In genomic region chr13:110648848-110649421, GRCh38 we compare ENCODE assay signal across 29 cellular contexts. TPM values are rescaled to one million over a fixed set of nuclear protein-coding genes. Genes with fewer than 3 reads are reported as not detected.
DNase-seq lines count a peak whose midpoint lies in the region; ATAC-seq and TF ChIP-seq lines count a peak whose summit lies in the region.
"Had no signal": no experiment of that assay in that cellular context is flagged by ENCODE, and none has a peak within 500 bp of the region (broad histone marks: within the 10 kb centered on the region; RNA-seq: fewer than 3 reads in every experiment).

No MANE protein-coding gene starts in this region.

- intact Hi-C loops in left lung (cut with DNase I) (no loop called here), sigmoid colon (cut with DNase I) (no loop called here)

- no peak overlapping the region for H3K4me3 ChIP-seq in left lung
- H3K4me3 ChIP-seq in sigmoid colon = no peak overlapping the region
- H3K4me3 ChIP-seq: SJCRH30, skin epidermis had no signal

- TF ChIP-seq CTCF in left lung (IDR thresholded peaks at IDR 0.05) (no peak), sigmoid colon (IDR thresholded peaks at IDR 0.05) (no peak)

- H3K4me1 ChIP-seq in left lung (peaks cover 7 to 13% of the 10 kb centered on the region in 2 donors), sigmoid colon (peaks cover 0 to 15% (median 13%) of the 10 kb centered on the region in 4 donors)
- H3K4me1 ChIP-seq: SJCRH30 had no signal

- no peak overlapping the region for H3K27ac ChIP-seq in left lung
- no peak overlapping the region for H3K27ac ChIP-seq in sigmoid colon
- H3K27ac ChIP-seq: SJCRH30, skin epidermis, VCaP had no signal

- H3K9me3 ChIP-seq in left lung (no peaks in the 10 kb centered on the region), sigmoid colon (no peaks in the 10 kb centered on the region)
- H3K9me3 ChIP-seq: SJCRH30 had no signal

- H3K27me3 ChIP-seq in left lung = no peaks in the 10 kb centered on the region
- H3K27me3 ChIP-seq in sigmoid colon = no peaks in the 10 kb centered on the region
- H3K27me3 ChIP-seq: SJCRH30 had no signal

- TF ChIP-seq POLR2A in sigmoid colon (IDR thresholded peaks at IDR 0.05) = no peak

- H3K36me3 ChIP-seq in left lung (peaks cover 0 to 83% of the 10 kb centered on the region in 2 donors), sigmoid colon (peaks cover 0 to 42% (median 9%) of the 10 kb centered on the region in 4 donors)
- H3K36me3 ChIP-seq: SJCRH30 had no signal

- WGBS in sigmoid colon, 2 donors = 92 to 93% methylated on average over 35 of the region's 35 CpGs

- DNase-seq in activated CD8-positive, alpha-beta memory T cell treated with anti-CD3 and anti-CD28 coated beads, Interleukin-2, amount 50 U/mL, for 48 hours = peak; percentile 48
- DNase-seq in activated CD8-positive, alpha-beta memory T cell treated with anti-CD3 and anti-CD28 coated beads, Interleukin-2, amount 50 U/mL, for 4 hours = no peak
- peak; percentile 6 for DNase-seq in NCI-H82 treated with DMSO at 0.1 percent for 48 hours (lab: John Stamatoyannopoulos, UW; ENCODE audit: unreplicated experiment)
- DNase-seq in left lung = peak; percentile 18 to 70
- DNase-seq in sigmoid colon = peak; percentile 47
- no peak for DNase-seq in NCI-H748 treated with DMSO at 0.1 percent for 48 hours (lab: John Stamatoyannopoulos, UW)
- DNase-seq in AG08396 (ENCODE audit: low spot score) = no peak
- DNase-seq: 8988T; activated CD4-positive, alpha-beta T cell treated with anti-CD3 and anti-CD28 coated beads for 48 hours; activated T-cell treated with anti-CD3 and anti-CD28 coated beads, Interleukin-2, amount 50 U/mL, for 48 hours; Calu3; caudate nucleus; cortex of kidney; DMS79 treated with DMSO at 0.1 percent for 48 hours; effector memory CD4-positive, alpha-beta T cell; GDM1; HFFc6; midbrain; naive thymus-derived CD4-positive, alpha-beta T cell; NCI-H1048; NCI-H187; NCI-H510A treated with DMSO at 0.1 percent for 48 hours; SJCRH30; stimulated activated naive CD4-positive, alpha-beta T cell treated with Interleukin-2 at 50 U/mL for 16 hours; SW 1271; T-helper 9 cell had no signal

- TF ChIP-seq EP300 in sigmoid colon (IDR thresholded peaks at IDR 0.05) = no peak

- ATAC-seq in left lung (no peak), GM18498 (IDR thresholded peaks at IDR 0.05; ENCODE audit: unreplicated experiment) (no peak)
- ATAC-seq: naive thymus-derived CD4-positive, alpha-beta T cell had no signal

RNA-seq across cellular contexts. Expression of gene NAXD, which starts 33.6 kb away (rescaled TPM):
- total RNA-seq in left lung (10 to 100 TPM; 25.3 to 35.5 TPM), sigmoid colon (10 to 100 TPM; 33.5 to 41.1 (median 37.2) TPM)
- polyA plus RNA-seq in sigmoid colon = 10 to 100 TPM; 24.6 to 33.0 (median 30.3) TPM

RNA-seq across cellular contexts. Expression of gene CARS2, which starts 57.0 kb away (rescaled TPM):
- total RNA-seq in left lung (10 to 100 TPM; 61.9 to 79.8 TPM), sigmoid colon (10 to 100 TPM; 44.1 to 77.5 (median 46.7) TPM)
- polyA plus RNA-seq in sigmoid colon = 10 to 100 TPM; 35.4 to 75.9 (median 36.6) TPM

Comparison
In these comparisons a context has a peak if more than half of its experiments do, and no peak if none do; other contexts are left out.
1. DNase-seq: peak in activated CD8-positive, alpha-beta memory T cell treated with anti-CD3 and anti-CD28 coated beads, Interleukin-2, amount 50 U/mL, for 48 hours (single experiment), NCI-H82 treated with DMSO at 0.1 percent for 48 hours (single experiment), left lung (2 of 2) and sigmoid colon (single experiment); none in activated CD8-positive, alpha-beta memory T cell treated with anti-CD3 and anti-CD28 coated beads, Interleukin-2, amount 50 U/mL, for 4 hours (single experiment), NCI-H748 treated with DMSO at 0.1 percent for 48 hours (single experiment) and AG08396 (single experiment).